ENCODE assay signal across 14 cellular contexts in genomic region chr3:58005662-58006061, GRCh38. TPM values are rescaled to one million over a fixed set of nuclear protein-coding genes. Genes with fewer than 3 reads are reported as not detected.
DNase-seq lines count a peak whose midpoint lies in the region; ATAC-seq, FAIRE-seq and TF ChIP-seq lines count a peak whose summit lies in the region.
"Had no signal": no experiment of that assay in that cellular context is flagged by ENCODE, and none has a peak within 500 bp of the region (broad histone marks: within the 10 kb centered on the region; RNA-seq: fewer than 3 reads in every experiment).

No MANE protein-coding gene starts in this region.

- peak overlapping the region; percentile 61; the same call in 1 of the 2 replicates for H3K4me3 Mint-ChIP-seq in HFFc6
- H3K4me3 Mint-ChIP-seq: activated naive CD8-positive, alpha-beta T cell treated with anti-CD3 and anti-CD28 coated beads, Interleukin-2, amount 50 U/mL, for 24 hours; CD14-positive monocyte; T-helper 1 cell treated with Interleukin-12 subunit alpha and Interleukin-12 subunit beta and Interleukin-4 antibody, amounts not matched to agents 30 μg/mL and 1 μg/mL, for 36 hours had no signal

- ATAC-seq in GM21390 (IDR thresholded peaks at IDR 0.05; ENCODE audit: unreplicated experiment) = no peak
- ATAC-seq: activated naive CD8-positive, alpha-beta T cell treated with anti-CD3 and anti-CD28 coated beads, Interleukin-2, amount 50 U/mL, for 24 hours had no signal

- peak overlapping the region; percentile 99 for H3K27ac Mint-ChIP-seq in HFFc6
- H3K27ac Mint-ChIP-seq: activated naive CD8-positive, alpha-beta T cell treated with anti-CD3 and anti-CD28 coated beads, Interleukin-2, amount 50 U/mL, for 24 hours; T-helper 1 cell treated with Interleukin-12 subunit alpha and Interleukin-12 subunit beta and Interleukin-4 antibody, amounts not matched to agents 30 μg/mL and 1 μg/mL, for 36 hours had no signal

- H3K4me3 ChIP-seq in bronchial epithelial cell (ENCODE audit: low read depth, low read length) = no peak overlapping the region
- H3K4me3 ChIP-seq: ovary had no signal

- peaks cover 3% of the 10 kb centered on the region for H3K27me3 Mint-ChIP-seq in HFFc6 (ENCODE audit: insufficient read depth)
- H3K27me3 Mint-ChIP-seq: activated naive CD8-positive, alpha-beta T cell treated with anti-CD3 and anti-CD28 coated beads, Interleukin-2, amount 50 U/mL, for 24 hours had no signal

- peak; percentile 84 for FAIRE-seq in bronchial epithelial cell (lab: Jason Lieb, UNC)
- no peak for FAIRE-seq in GM12892 (lab: Jason Lieb, UNC)

- TF ChIP-seq CTCF in HFFc6 (IDR thresholded peaks at IDR 0.05) (no peak), bronchial epithelial cell (IDR thresholded peaks at IDR 0.05; ENCODE audit: insufficient read depth, low read length, severe bottlenecking) (no peak)

- no peaks in the 10 kb centered on the region for H3K36me3 ChIP-seq in bronchial epithelial cell (ENCODE audit: control insufficient read depth, insufficient read depth, low read length)
- H3K36me3 ChIP-seq: ovary had no signal

- no peaks in the 10 kb centered on the region for H3K9me3 Mint-ChIP-seq in HFFc6
- H3K9me3 Mint-ChIP-seq: activated naive CD8-positive, alpha-beta T cell treated with anti-CD3 and anti-CD28 coated beads, Interleukin-2, amount 50 U/mL, for 24 hours; T-helper 1 cell treated with Interleukin-12 subunit alpha and Interleukin-12 subunit beta and Interleukin-4 antibody, amounts not matched to agents 30 μg/mL and 1 μg/mL, for 36 hours had no signal

- peak; percentile 49 for DNase-seq in AG08396 (ENCODE audit: low spot score)
- DNase-seq in HFFc6 = peak; percentile 91
- DNase-seq in bronchial epithelial cell (ENCODE audit: low read depth) = peak; percentile 99
- DNase-seq in islet precursor cell = peak; percentile 92
- no peak for DNase-seq in GM12892 (ENCODE audit: insufficient read length)
- DNase-seq in hippocampal formation (lab: John Stamatoyannopoulos, UW) = no peak
- no peak for DNase-seq in NCI-H1436 treated with DMSO at 0.1 percent for 48 hours (lab: John Stamatoyannopoulos, UW)
- DNase-seq: activated naive CD8-positive, alpha-beta T cell treated with anti-CD3 and anti-CD28 coated beads, Interleukin-2, amount 50 U/mL, for 24 hours; NCI-H1092; ovary; stimulated activated CD4-positive, alpha-beta T cell treated with anti-CD3 and anti-CD28 coated beads, Interleukin-4, amount 100 ng/mL, for 24 hours had no signal

- no peak for TF ChIP-seq POLR2A in GM12892 (IDR thresholded peaks at IDR 0.05; ENCODE audit: low read depth, low read length)

- no peaks in the 10 kb centered on the region for H3K27me3 ChIP-seq in bronchial epithelial cell (ENCODE audit: control insufficient read depth, insufficient read depth, low read length)
- H3K27me3 ChIP-seq: ovary had no signal

- peaks cover 6% of the 10 kb centered on the region; the same call in 1 of the 2 replicates for H3K36me3 Mint-ChIP-seq in HFFc6 (ENCODE audit: low read depth)

- peaks cover 47% of the 10 kb centered on the region for H3K4me1 Mint-ChIP-seq in HFFc6 (ENCODE audit: low read depth)

RNA-seq across cellular contexts. Expression of gene FLNB, which starts 2.6 kb away (rescaled TPM):
- 100 to 1,000 TPM in 3 of 6 experiments, 10 to 100 TPM in 3; 93.8 to 117 (median 98.7) TPM for total RNA-seq in HFFc6 (2021; fragmentation: NEBNext Ultra II Directional; extraction: Animal tissue kit (Norgen Biotek cat#: 25700))
- total RNA-seq in bronchial epithelial cell = 460 and 822 TPM in 2 replicates
- polyA plus RNA-seq in GM12892 (2012; ENCODE audit: missing spikeins) = 20.4 TPM

Comparison
In these comparisons a context has a peak if more than half of its experiments do, and no peak if none do; other contexts are left out.
1. DNase-seq: peak in AG08396 (single experiment), HFFc6 (single experiment), bronchial epithelial cell (single experiment) and islet precursor cell (single experiment); none in GM12892 (single experiment), hippocampal formation (0 of 2) and NCI-H1436 treated with DMSO at 0.1 percent for 48 hours (single experiment).